Comparison of ENCODE assay signal across 23 cellular contexts in genomic region chr7:2046581-2047271, GRCh38.
DNase-seq lines count a peak whose midpoint lies in the region; ATAC-seq and TF ChIP-seq lines count a peak whose summit lies in the region.
"Had no signal": no experiment of that assay in that cellular context is flagged by ENCODE, and none has a peak within 500 bp of the region (broad histone marks: within the 10 kb centered on the region; RNA-seq: fewer than 3 reads in every experiment).

No MANE protein-coding gene starts in this region.

- no peak overlapping the region for H3K27ac Mint-ChIP-seq in stimulated activated naive CD8-positive, alpha-beta T cell treated with anti-CD3 and anti-CD28 coated beads, Interleukin-15, amount 100 ng/mL, for 72 hours
- H3K27ac Mint-ChIP-seq in endodermal cell (peak overlapping the region; percentile 52), nephron progenitor cell (peak overlapping the region; percentile 54)
- no peak overlapping the region for H3K27ac Mint-ChIP-seq in activated CD4-positive, alpha-beta memory T cell treated with anti-CD3 and anti-CD28 coated beads, Interleukin-2, amount 10 ng/mL, durations not matched to agents 7 days and 5 days
- no peak overlapping the region for H3K27ac Mint-ChIP-seq in activated CD4-positive, alpha-beta T cell treated with anti-CD3 and anti-CD28 coated beads, Interleukin-2, amount 10 ng/mL, durations not matched to agents 24 days and 14 days
- H3K27ac Mint-ChIP-seq: activated CD8-positive, alpha-beta T cell treated with anti-CD3 and anti-CD28 coated beads for 36 hours; activated naive CD8-positive, alpha-beta T cell treated with anti-CD3 and anti-CD28 coated beads, Interleukin-2, amount 50 U/mL, for 24 hours; T-helper 17 cell had no signal

- no peak overlapping the region for H3K9ac ChIP-seq in endodermal cell (ENCODE audit: extremely low read depth, low read length, poor library complexity, severe bottlenecking)

- no peaks in the 10 kb centered on the region for H3K9me3 Mint-ChIP-seq in stimulated activated naive CD8-positive, alpha-beta T cell treated with anti-CD3 and anti-CD28 coated beads, Interleukin-15, amount 100 ng/mL, for 72 hours
- H3K9me3 Mint-ChIP-seq in endodermal cell (peaks cover 16% of the 10 kb centered on the region), nephron progenitor cell (peaks cover 13% of the 10 kb centered on the region)
- no peaks in the 10 kb centered on the region for H3K9me3 Mint-ChIP-seq in activated CD4-positive, alpha-beta memory T cell treated with anti-CD3 and anti-CD28 coated beads, Interleukin-2, amount 10 ng/mL, durations not matched to agents 7 days and 5 days
- no peaks in the 10 kb centered on the region for H3K9me3 Mint-ChIP-seq in activated CD4-positive, alpha-beta T cell treated with anti-CD3 and anti-CD28 coated beads, Interleukin-2, amount 10 ng/mL, durations not matched to agents 24 days and 14 days
- H3K9me3 Mint-ChIP-seq: activated CD8-positive, alpha-beta T cell treated with anti-CD3 and anti-CD28 coated beads for 36 hours; activated naive CD8-positive, alpha-beta T cell treated with anti-CD3 and anti-CD28 coated beads, Interleukin-2, amount 50 U/mL, for 24 hours; activated T-cell treated with anti-CD3 and anti-CD28 coated beads, Interleukin-2, amount 50 U/mL, for 4 hours had no signal

- CTCF ChIA-PET in activated CD4-positive, alpha-beta memory T cell treated with anti-CD3 and anti-CD28 coated beads, Interleukin-2, amount 10 ng/mL, durations not matched to agents 7 days and 5 days (lab: Charles Lee): no interaction called here

- H3K27me3 ChIP-seq in endodermal cell (ENCODE audit: control insufficient read depth, insufficient read depth, low read length, poor library complexity, severe bottlenecking) (no peaks in the 10 kb centered on the region), aorta (ENCODE audit: control insufficient read depth in 1 of 2, insufficient read depth in 2 of 2, low read length in 1 of 2) (no peaks in the 10 kb centered on the region)
- H3K27me3 ChIP-seq: brain microvascular endothelial cell, ovary, transverse colon had no signal

- POLR2A ChIA-PET in activated CD4-positive, alpha-beta memory T cell treated with anti-CD3 and anti-CD28 coated beads, Interleukin-2, amount 10 ng/mL, durations not matched to agents 7 days and 5 days (lab: Charles Lee): no interaction called here

- DNase-seq in stimulated activated naive CD8-positive, alpha-beta T cell treated with anti-CD3 and anti-CD28 coated beads, Interleukin-15, Interleukin-2, amounts not matched to agents 100 U/mL and 50 U/mL, for 24 hours: peak; percentile 1
- no peak for DNase-seq in stimulated activated naive CD8-positive, alpha-beta T cell treated with anti-CD3 and anti-CD28 coated beads, Interleukin-15, amount 100 ng/mL, for 72 hours
- DNase-seq in endodermal cell (no peak), nephron progenitor cell (no peak), aorta (peak; percentile 26 to 55), CD1c-positive myeloid dendritic cell (ENCODE audit: extremely low spot score) (no peak)
- no peak for DNase-seq in activated CD4-positive, alpha-beta memory T cell treated with anti-CD3 and anti-CD28 coated beads, Interleukin-2, amount 10 ng/mL, durations not matched to agents 7 days and 5 days
- no peak for DNase-seq in activated CD4-positive, alpha-beta T cell treated with anti-CD3 and anti-CD28 coated beads, Interleukin-2, amount 10 ng/mL, durations not matched to agents 24 days and 14 days
- DNase-seq: activated CD8-positive, alpha-beta T cell treated with anti-CD3 and anti-CD28 coated beads for 36 hours; activated naive CD8-positive, alpha-beta T cell treated with anti-CD3 and anti-CD28 coated beads, Interleukin-2, amount 50 U/mL, for 24 hours; activated T-cell treated with anti-CD3 and anti-CD28 coated beads, Interleukin-2, amount 50 U/mL, for 4 hours; brain microvascular endothelial cell; COR-L47; H7; KG1; NCI-H1930; NCI-H2227 treated with DMSO at 0.1 percent for 48 hours; stimulated activated CD4-positive, alpha-beta T cell treated with anti-CD3 and anti-CD28 coated beads, Interleukin-2, amount 100 ng/mL, for 24 hours; stimulated activated naive CD4-positive, alpha-beta T cell; T-helper 17 cell; transverse colon had no signal

- H3K4me3 ChIP-seq in endodermal cell (ENCODE audit: low read length): no peak overlapping the region
- H3K4me3 ChIP-seq in aorta (ENCODE audit: low read length in 2 of 2): no peak overlapping the region
- H3K4me3 ChIP-seq: coronary artery, ovary, transverse colon had no signal

- intact Hi-C loops in aorta (cut with DNase I): no loop called here
- intact Hi-C loops in activated CD4-positive, alpha-beta T cell treated with anti-CD3 and anti-CD28 coated beads, Interleukin-2, amount 10 ng/mL, durations not matched to agents 24 days and 14 days (cut with micrococcal nuclease): no loop called here

- H3K4me1 Mint-ChIP-seq in stimulated activated naive CD8-positive, alpha-beta T cell treated with anti-CD3 and anti-CD28 coated beads, Interleukin-15, amount 100 ng/mL, for 72 hours: peaks cover 36% of the 10 kb centered on the region
- H3K4me1 Mint-ChIP-seq in endodermal cell (peaks cover 4% of the 10 kb centered on the region), nephron progenitor cell (peaks cover 36% of the 10 kb centered on the region)
- no peaks in the 10 kb centered on the region for H3K4me1 Mint-ChIP-seq in activated CD4-positive, alpha-beta memory T cell treated with anti-CD3 and anti-CD28 coated beads, Interleukin-2, amount 10 ng/mL, durations not matched to agents 7 days and 5 days
- H3K4me1 Mint-ChIP-seq in activated CD4-positive, alpha-beta T cell treated with anti-CD3 and anti-CD28 coated beads, Interleukin-2, amount 10 ng/mL, durations not matched to agents 24 days and 14 days: peaks cover 6% of the 10 kb centered on the region

- H3K36me3 Mint-ChIP-seq in endodermal cell (ENCODE audit: low read depth): peaks cover 31% of the 10 kb centered on the region
- H3K36me3 Mint-ChIP-seq in nephron progenitor cell (ENCODE audit: low read depth): peaks cover 23% of the 10 kb centered on the region
- peaks cover 4% of the 10 kb centered on the region for H3K36me3 Mint-ChIP-seq in activated CD4-positive, alpha-beta memory T cell treated with anti-CD3 and anti-CD28 coated beads, Interleukin-2, amount 10 ng/mL, durations not matched to agents 7 days and 5 days (ENCODE audit: low read depth)
- peaks cover 5% of the 10 kb centered on the region for H3K36me3 Mint-ChIP-seq in activated CD4-positive, alpha-beta T cell treated with anti-CD3 and anti-CD28 coated beads, Interleukin-2, amount 10 ng/mL, durations not matched to agents 24 days and 14 days (ENCODE audit: low read depth)

- H3K4me1 ChIP-seq in endodermal cell (ENCODE audit: control insufficient read depth, insufficient read depth, low read length) (no peaks in the 10 kb centered on the region), aorta (ENCODE audit: control insufficient read depth in 1 of 2, insufficient read depth in 2 of 2, low read length in 2 of 2) (no peaks in the 10 kb centered on the region)

- H3K9me3 ChIP-seq in endodermal cell (ENCODE audit: control insufficient read depth, low read length) (peaks cover 10% of the 10 kb centered on the region), aorta (ENCODE audit: control insufficient read depth, low read length) (no peaks in the 10 kb centered on the region)
- H3K9me3 ChIP-seq: ovary, transverse colon had no signal

- no peaks in the 10 kb centered on the region for H3K27me3 Mint-ChIP-seq in stimulated activated naive CD8-positive, alpha-beta T cell treated with anti-CD3 and anti-CD28 coated beads, Interleukin-15, amount 100 ng/mL, for 72 hours
- H3K27me3 Mint-ChIP-seq in endodermal cell (ENCODE audit: insufficient read depth): no peaks in the 10 kb centered on the region
- peaks cover 8% of the 10 kb centered on the region for H3K27me3 Mint-ChIP-seq in nephron progenitor cell (ENCODE audit: low read depth, poor library complexity)
- H3K27me3 Mint-ChIP-seq in activated CD4-positive, alpha-beta memory T cell treated with anti-CD3 and anti-CD28 coated beads, Interleukin-2, amount 10 ng/mL, durations not matched to agents 7 days and 5 days: no peaks in the 10 kb centered on the region
- no peaks in the 10 kb centered on the region for H3K27me3 Mint-ChIP-seq in activated CD4-positive, alpha-beta T cell treated with anti-CD3 and anti-CD28 coated beads, Interleukin-2, amount 10 ng/mL, durations not matched to agents 24 days and 14 days
- H3K27me3 Mint-ChIP-seq: activated CD8-positive, alpha-beta T cell treated with anti-CD3 and anti-CD28 coated beads for 36 hours; activated naive CD8-positive, alpha-beta T cell treated with anti-CD3 and anti-CD28 coated beads, Interleukin-2, amount 50 U/mL, for 24 hours; T-helper 17 cell had no signal

- H3K36me3 ChIP-seq in endodermal cell (ENCODE audit: control insufficient read depth, insufficient read depth, low read length) (peaks cover 16% of the 10 kb centered on the region), aorta (ENCODE audit: control insufficient read depth in 1 of 2, insufficient read depth in 2 of 2, low read length in 1 of 2) (no peaks in the 10 kb centered on the region)
- H3K36me3 ChIP-seq: brain microvascular endothelial cell, ovary had no signal

- 95 to 96% methylated on average over 17 to 25 of the region's 25 CpGs for WGBS in endodermal cell (ENCODE audit: insufficient coverage in 1 of 2, insufficient read length in 1 of 2), 2 experiments
- 95% methylated on average over 25 of the region's 25 CpGs for WGBS in aorta, 2 donors

- H3K4me3 Mint-ChIP-seq in stimulated activated naive CD8-positive, alpha-beta T cell treated with anti-CD3 and anti-CD28 coated beads, Interleukin-15, amount 100 ng/mL, for 72 hours: no peak overlapping the region
- no peak overlapping the region for H3K4me3 Mint-ChIP-seq in endodermal cell
- no peak overlapping the region for H3K4me3 Mint-ChIP-seq in nephron progenitor cell
- H3K4me3 Mint-ChIP-seq in activated CD4-positive, alpha-beta memory T cell treated with anti-CD3 and anti-CD28 coated beads, Interleukin-2, amount 10 ng/mL, durations not matched to agents 7 days and 5 days: no peak overlapping the region
- H3K4me3 Mint-ChIP-seq in activated CD4-positive, alpha-beta T cell treated with anti-CD3 and anti-CD28 coated beads, Interleukin-2, amount 10 ng/mL, durations not matched to agents 24 days and 14 days: no peak overlapping the region
- H3K4me3 Mint-ChIP-seq: activated CD8-positive, alpha-beta T cell treated with anti-CD3 and anti-CD28 coated beads for 36 hours; activated naive CD8-positive, alpha-beta T cell treated with anti-CD3 and anti-CD28 coated beads, Interleukin-2, amount 50 U/mL, for 24 hours; activated T-cell treated with anti-CD3 and anti-CD28 coated beads, Interleukin-2, amount 50 U/mL, for 4 hours; T-helper 17 cell had no signal

- no peak for ATAC-seq in stimulated activated naive CD8-positive, alpha-beta T cell treated with anti-CD3 and anti-CD28 coated beads, Interleukin-15, Interleukin-2, amounts not matched to agents 100 U/mL and 50 U/mL, for 24 hours
- no peak for ATAC-seq in stimulated activated naive CD8-positive, alpha-beta T cell treated with anti-CD3 and anti-CD28 coated beads, Interleukin-15, amount 100 ng/mL, for 72 hours
- no peak for ATAC-seq in aorta (ENCODE audit: low FRiP score)
- ATAC-seq: activated CD8-positive, alpha-beta T cell treated with anti-CD3 and anti-CD28 coated beads for 36 hours; activated naive CD8-positive, alpha-beta T cell treated with anti-CD3 and anti-CD28 coated beads, Interleukin-2, amount 50 U/mL, for 24 hours; activated T-cell treated with anti-CD3 and anti-CD28 coated beads, Interleukin-2, amount 50 U/mL, for 4 hours; T-helper 17 cell had no signal

- H3K27ac ChIP-seq in endodermal cell (ENCODE audit: low read depth, low read length): peak overlapping the region; percentile 44
- H3K27ac ChIP-seq in aorta (ENCODE audit: low read depth in 1 of 2, low read length in 2 of 2): no peak overlapping the region
- H3K27ac ChIP-seq: brain microvascular endothelial cell, coronary artery, ovary, transverse colon had no signal

- TF ChIP-seq CTCF in endodermal cell (conservative IDR thresholded peaks at IDR 0.05) (no peak), nephron progenitor cell (IDR thresholded peaks at IDR 0.05) (no peak)

Comparison
In these comparisons a context has a peak if more than half of its experiments do, and no peak if none do; other contexts are left out.
1. DNase-seq: peak in stimulated activated naive CD8-positive, alpha-beta T cell treated with anti-CD3 and anti-CD28 coated beads, Interleukin-15, Interleukin-2, amounts not matched to agents 100 U/mL and 50 U/mL, for 24 hours (single experiment) and aorta (2 of 2); none in stimulated activated naive CD8-positive, alpha-beta T cell treated with anti-CD3 and anti-CD28 coated beads, Interleukin-15, amount 100 ng/mL, for 72 hours (0 of 2), endodermal cell (single experiment), nephron progenitor cell (single experiment), activated CD4-positive, alpha-beta memory T cell treated with anti-CD3 and anti-CD28 coated beads, Interleukin-2, amount 10 ng/mL, durations not matched to agents 7 days and 5 days (single experiment), CD1c-positive myeloid dendritic cell (single experiment) and activated CD4-positive, alpha-beta T cell treated with anti-CD3 and anti-CD28 coated beads, Interleukin-2, amount 10 ng/mL, durations not matched to agents 24 days and 14 days (single experiment).
2. H3K27ac Mint-ChIP-seq: peak in endodermal cell (single experiment) and nephron progenitor cell (single experiment); none in stimulated activated naive CD8-positive, alpha-beta T cell treated with anti-CD3 and anti-CD28 coated beads, Interleukin-15, amount 100 ng/mL, for 72 hours (0 of 2), activated CD4-positive, alpha-beta memory T cell treated with anti-CD3 and anti-CD28 coated beads, Interleukin-2, amount 10 ng/mL, durations not matched to agents 7 days and 5 days (single experiment) and activated CD4-positive, alpha-beta T cell treated with anti-CD3 and anti-CD28 coated beads, Interleukin-2, amount 10 ng/mL, durations not matched to agents 24 days and 14 days (single experiment).